Comparison of ENCODE assay signal across 8 cellular contexts in the genomic region with DNA sequence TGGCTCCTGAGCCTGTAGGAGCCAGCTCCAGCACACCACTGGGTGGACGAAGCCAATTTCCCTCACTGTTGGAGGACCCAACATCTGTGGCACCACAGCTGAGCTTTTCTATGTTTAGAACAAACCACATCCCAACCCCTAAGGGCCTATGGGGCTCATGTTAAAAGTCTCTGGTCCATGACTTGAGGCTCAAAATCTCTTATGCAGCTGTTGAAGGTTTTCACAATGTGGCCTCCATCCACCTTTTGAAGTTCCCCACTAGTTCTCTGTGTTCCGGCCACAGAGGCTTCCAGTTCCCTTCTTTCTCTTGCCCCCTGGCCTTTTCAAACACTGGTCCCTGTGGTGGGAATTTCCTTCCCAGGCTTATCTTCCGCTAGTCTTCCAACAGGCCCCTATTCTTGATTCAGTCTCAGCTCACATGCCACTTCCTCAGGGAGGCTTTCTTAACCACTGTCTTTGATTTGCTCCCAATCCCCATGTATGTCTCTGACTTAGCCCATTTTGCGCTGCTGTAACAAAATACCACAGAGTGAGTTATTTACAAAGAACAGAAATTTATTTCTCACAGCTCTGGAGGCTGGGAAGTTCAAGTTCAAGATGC. TPM values are rescaled to one million over a fixed set of nuclear protein-coding genes. Genes with fewer than 3 reads are reported as not detected.
DNase-seq lines count a peak whose midpoint lies in the region; ATAC-seq and TF ChIP-seq lines count a peak whose summit lies in the region.

No MANE protein-coding gene starts in this region.

- peaks cover 3% of the 10 kb centered on the region for H3K36me3 Mint-ChIP-seq in activated T-helper 1 cell treated with anti-CD3 and anti-CD28 coated beads, Interleukin-12 subunit alpha, Interleukin-12 subunit beta, Interleukin-2, Interleukin-4 antibody, amounts not matched to agents 30 ng/mL and 10 ng/mL and 1 ng/mL, durations not matched to agents 14 hours and 24 hours and 36 hours (ENCODE audit: low read depth)

- H3K79me2 ChIP-seq in osteoblast (ENCODE audit: insufficient read depth, low read length): no peaks in the 10 kb centered on the region

- no peak overlapping the region for H3K27ac ChIP-seq in osteoblast (ENCODE audit: low read depth, low read length)

- H3K4me1 Mint-ChIP-seq in activated T-helper 1 cell treated with anti-CD3 and anti-CD28 coated beads, Interleukin-12 subunit alpha, Interleukin-12 subunit beta, Interleukin-2, Interleukin-4 antibody, amounts not matched to agents 30 ng/mL and 10 ng/mL and 1 ng/mL, durations not matched to agents 14 hours and 24 hours and 36 hours (ENCODE audit: low read depth): peaks cover 58% of the 10 kb centered on the region

- H3K27me3 ChIP-seq in MG63 (no peaks in the 10 kb centered on the region), osteoblast (ENCODE audit: insufficient read depth, low read length) (peaks cover 26% of the 10 kb centered on the region)

- H3K4me3 Mint-ChIP-seq in activated T-helper 1 cell treated with anti-CD3 and anti-CD28 coated beads, Interleukin-12 subunit alpha, Interleukin-12 subunit beta, Interleukin-2, Interleukin-4 antibody, amounts not matched to agents 30 ng/mL and 10 ng/mL and 1 ng/mL, durations not matched to agents 14 hours and 24 hours and 36 hours: peak overlapping the region; percentile 20

- peaks cover 3% of the 10 kb centered on the region for H3K4me1 ChIP-seq in osteoblast (ENCODE audit: insufficient read depth, low read length)

- H3K4me2 ChIP-seq in osteoblast (ENCODE audit: insufficient read depth, low read length): no peak overlapping the region

- H3K27me3 Mint-ChIP-seq in activated T-helper 1 cell treated with anti-CD3 and anti-CD28 coated beads, Interleukin-12 subunit alpha, Interleukin-12 subunit beta, Interleukin-2, Interleukin-4 antibody, amounts not matched to agents 30 ng/mL and 10 ng/mL and 1 ng/mL, durations not matched to agents 14 hours and 24 hours and 36 hours (ENCODE audit: insufficient read depth): peaks cover 5% of the 10 kb centered on the region

- H3K9me3 Mint-ChIP-seq in activated T-helper 1 cell treated with anti-CD3 and anti-CD28 coated beads, Interleukin-12 subunit alpha, Interleukin-12 subunit beta, Interleukin-2, Interleukin-4 antibody, amounts not matched to agents 30 ng/mL and 10 ng/mL and 1 ng/mL, durations not matched to agents 14 hours and 24 hours and 36 hours: peaks cover 12% of the 10 kb centered on the region

- no peaks in the 10 kb centered on the region for H3K9me3 ChIP-seq in MG63
- H3K9me3 ChIP-seq in osteoblast (ENCODE audit: low read depth, low read length): no peaks in the 10 kb centered on the region

- DNase-seq in GF-D8 (lab: John Stamatoyannopoulos, UW) (peak; percentile 56), MG63 (no peak), NCI-H2171 treated with DMSO at 0.1 percent for 48 hours (lab: John Stamatoyannopoulos, UW) (no peak), C1 segment of cervical spinal cord (lab: John Stamatoyannopoulos, UW) (no peak), osteoblast (ENCODE audit: insufficient read length, low spot score, missing footprints) (no peak)
- DNase-seq in activated T-helper 1 cell treated with anti-CD3 and anti-CD28 coated beads, Interleukin-12 subunit alpha, Interleukin-12 subunit beta, Interleukin-2, Interleukin-4 antibody, amounts not matched to agents 30 ng/mL and 10 ng/mL and 1 ng/mL, durations not matched to agents 14 hours and 24 hours and 36 hours (ENCODE audit: low spot score): no peak

- no peak for TF ChIP-seq CTCF in osteoblast (IDR thresholded peaks at IDR 0.05; ENCODE audit: extremely low read depth, low read depth, low read length)

- H4K20me1 ChIP-seq in osteoblast (ENCODE audit: insufficient read depth, low read length): no peaks in the 10 kb centered on the region

- no peaks in the 10 kb centered on the region for H3K36me3 ChIP-seq in MG63
- no peaks in the 10 kb centered on the region for H3K36me3 ChIP-seq in osteoblast (ENCODE audit: insufficient read depth, low read length)

- ATAC-seq in GM19463 (IDR thresholded peaks at IDR 0.05; ENCODE audit: unreplicated experiment) (peak; percentile 36), HG03432 (IDR thresholded peaks at IDR 0.05; ENCODE audit: unreplicated experiment) (peak; percentile 51)

- no peak overlapping the region for H2AFZ ChIP-seq in osteoblast (ENCODE audit: low read length)

- H3K27ac Mint-ChIP-seq in activated T-helper 1 cell treated with anti-CD3 and anti-CD28 coated beads, Interleukin-12 subunit alpha, Interleukin-12 subunit beta, Interleukin-2, Interleukin-4 antibody, amounts not matched to agents 30 ng/mL and 10 ng/mL and 1 ng/mL, durations not matched to agents 14 hours and 24 hours and 36 hours: peak overlapping the region; percentile 81

- intact Hi-C loops in activated T-helper 1 cell treated with anti-CD3 and anti-CD28 coated beads, Interleukin-12 subunit alpha, Interleukin-12 subunit beta, Interleukin-2, Interleukin-4 antibody, amounts not matched to agents 30 ng/mL and 10 ng/mL and 1 ng/mL, durations not matched to agents 14 hours and 24 hours and 36 hours (cut with micrococcal nuclease): loop anchor here (5.0 to 10.0 kb wide), 2 partner anchors 291 to 644 kb away; no protein-coding TSS in a partner anchor

- no peak overlapping the region for H3K4me3 ChIP-seq in MG63
- no peak overlapping the region for H3K4me3 ChIP-seq in osteoblast (ENCODE audit: insufficient read depth, low read length)

RNA-seq across cellular contexts. Expression of a gene that starts 4.0 kb away (rescaled TPM):
- 2.2 and 3.1 TPM in 2 replicates for total RNA-seq in activated T-helper 1 cell treated with anti-CD3 and anti-CD28 coated beads, Interleukin-12 subunit alpha, Interleukin-12 subunit beta, Interleukin-2, Interleukin-4 antibody, amounts not matched to agents 30 ng/mL and 10 ng/mL and 1 ng/mL, durations not matched to agents 14 hours and 24 hours and 36 hours
- total RNA-seq in MG63 (2014; rRNA removed; shearing (Covaris generic); ENCODE audit: low replicate concordance): 0.25 and 0.36 TPM in 2 replicates
- total RNA-seq in osteoblast: under 0.01 TPM in 1 of 2 replicates, not detected in the other

RNA-seq across cellular contexts. Expression of a gene that starts 48.1 kb away (rescaled TPM):
- not detected in 2 replicates for total RNA-seq in activated T-helper 1 cell treated with anti-CD3 and anti-CD28 coated beads, Interleukin-12 subunit alpha, Interleukin-12 subunit beta, Interleukin-2, Interleukin-4 antibody, amounts not matched to agents 30 ng/mL and 10 ng/mL and 1 ng/mL, durations not matched to agents 14 hours and 24 hours and 36 hours
- total RNA-seq in MG63 (2014; rRNA removed; shearing (Covaris generic); ENCODE audit: low replicate concordance): 0.86 TPM in 1 of 2 replicates, not detected in the other
- under 0.01 TPM in 2 replicates for total RNA-seq in osteoblast
